ENCODE assay signal across 29 cellular contexts in genomic region chr6:145119091-145119490, GRCh38.
"Had no signal": no experiment of that assay in that cellular context is flagged by ENCODE, and none has a peak within 500 bp of the region (broad histone marks: within the 10 kb centered on the region; RNA-seq: fewer than 3 reads in every experiment).

No MANE protein-coding gene starts in this region.

- H3K4me2 ChIP-seq: SK-N-SH had no signal

- ATAC-seq: activated CD8-positive, alpha-beta T cell treated with anti-CD3 and anti-CD28 coated beads for 36 hours; activated T-cell treated with anti-CD3 and anti-CD28 coated beads, Interleukin-2, amount 50 U/mL, for 72 hours; K562; Panc1; Right ventricle myocardium inferior had no signal

- H3K4me3 ChIP-seq: cardiac muscle cell, K562, SJCRH30 had no signal

- H3K27me3 ChIP-seq: brain microvascular endothelial cell, cardiac muscle cell, SJCRH30 had no signal

- DNase-seq: activated CD4-positive, alpha-beta T cell treated with anti-CD3 and anti-CD28 coated beads for 4 hours; activated CD8-positive, alpha-beta memory T cell treated with anti-CD3 and anti-CD28 coated beads, Interleukin-2, amount 50 U/mL, for 4 hours; activated CD8-positive, alpha-beta T cell treated with anti-CD3 and anti-CD28 coated beads for 36 hours; activated gamma-delta T cell treated with Interleukin-2 at 50 U/mL for 16 hours; activated naive CD4-positive, alpha-beta T cell treated with anti-CD3 and anti-CD28 coated beads, Interleukin-2, amount 10 ng/mL, durations not matched to agents 7 days and 5 days; activated naive CD8-positive, alpha-beta T cell treated with anti-CD3 and anti-CD28 coated beads for 36 hours; activated T-cell treated with anti-CD3 and anti-CD28 coated beads, Interleukin-2, amount 50 U/mL, for 72 hours; brain microvascular endothelial cell; Karpas-422; MM.1S; NCI-H1105; NCI-H1436; NCI-H187 treated with DMSO at 0.1 percent for 48 hours; NCI-H2081 treated with DMSO at 0.1 percent for 48 hours; NCI-H2171; NCI-H2227 treated with DMSO at 0.1 percent for 48 hours; NCI-H446 treated with DMSO at 0.1 percent for 48 hours; NCI-H524 treated with DMSO at 0.1 percent for 48 hours; NK-92 treated with Interleukin-12 subunit alpha and Interleukin-12 subunit beta, amount 100 ng/mL, for 24 hours; OCI-M1; RPMI8226; SJCRH30; SK-N-SH; T-helper 1 cell; WERI-Rb-1 had no signal

- H3K9me3 ChIP-seq: SJCRH30, SK-N-SH had no signal

- H3K36me3 ChIP-seq: brain microvascular endothelial cell, cardiac muscle cell, SJCRH30, WERI-Rb-1 had no signal

- H3K27ac ChIP-seq: brain microvascular endothelial cell, cardiac muscle cell, SJCRH30, WERI-Rb-1 had no signal

- H3K9ac ChIP-seq: SK-N-SH had no signal

- H3K4me1 ChIP-seq: SJCRH30 had no signal
